ENCODE assay signal across 1 cellular context in the genomic region with DNA sequence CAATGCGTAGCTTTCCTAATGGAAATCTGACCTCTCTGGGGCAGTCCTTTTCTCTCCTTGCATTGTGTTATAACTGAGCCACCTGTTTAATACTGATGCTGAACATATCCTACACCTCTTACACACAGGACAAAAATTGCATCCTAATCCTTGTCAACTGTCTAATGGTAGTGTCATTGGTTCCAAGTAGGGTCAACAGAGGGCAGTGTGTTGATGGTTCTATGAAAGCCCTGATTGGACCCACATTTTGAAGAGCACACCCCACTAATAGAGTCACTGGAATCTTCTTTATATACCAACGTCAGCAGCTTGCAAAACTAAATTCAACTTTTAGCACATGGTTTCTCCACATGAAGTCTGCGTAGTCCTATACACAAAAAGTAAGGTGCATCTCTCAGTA.
TF ChIP-seq lines count a peak whose summit lies in the region.

No MANE protein-coding gene starts in this region.

TF ChIP-seq in K562, 482 proteins besides CTCF, POLR2A, EP300 and RAD21 (continued from another document):
- TF ChIP-seq, protein P1, sequence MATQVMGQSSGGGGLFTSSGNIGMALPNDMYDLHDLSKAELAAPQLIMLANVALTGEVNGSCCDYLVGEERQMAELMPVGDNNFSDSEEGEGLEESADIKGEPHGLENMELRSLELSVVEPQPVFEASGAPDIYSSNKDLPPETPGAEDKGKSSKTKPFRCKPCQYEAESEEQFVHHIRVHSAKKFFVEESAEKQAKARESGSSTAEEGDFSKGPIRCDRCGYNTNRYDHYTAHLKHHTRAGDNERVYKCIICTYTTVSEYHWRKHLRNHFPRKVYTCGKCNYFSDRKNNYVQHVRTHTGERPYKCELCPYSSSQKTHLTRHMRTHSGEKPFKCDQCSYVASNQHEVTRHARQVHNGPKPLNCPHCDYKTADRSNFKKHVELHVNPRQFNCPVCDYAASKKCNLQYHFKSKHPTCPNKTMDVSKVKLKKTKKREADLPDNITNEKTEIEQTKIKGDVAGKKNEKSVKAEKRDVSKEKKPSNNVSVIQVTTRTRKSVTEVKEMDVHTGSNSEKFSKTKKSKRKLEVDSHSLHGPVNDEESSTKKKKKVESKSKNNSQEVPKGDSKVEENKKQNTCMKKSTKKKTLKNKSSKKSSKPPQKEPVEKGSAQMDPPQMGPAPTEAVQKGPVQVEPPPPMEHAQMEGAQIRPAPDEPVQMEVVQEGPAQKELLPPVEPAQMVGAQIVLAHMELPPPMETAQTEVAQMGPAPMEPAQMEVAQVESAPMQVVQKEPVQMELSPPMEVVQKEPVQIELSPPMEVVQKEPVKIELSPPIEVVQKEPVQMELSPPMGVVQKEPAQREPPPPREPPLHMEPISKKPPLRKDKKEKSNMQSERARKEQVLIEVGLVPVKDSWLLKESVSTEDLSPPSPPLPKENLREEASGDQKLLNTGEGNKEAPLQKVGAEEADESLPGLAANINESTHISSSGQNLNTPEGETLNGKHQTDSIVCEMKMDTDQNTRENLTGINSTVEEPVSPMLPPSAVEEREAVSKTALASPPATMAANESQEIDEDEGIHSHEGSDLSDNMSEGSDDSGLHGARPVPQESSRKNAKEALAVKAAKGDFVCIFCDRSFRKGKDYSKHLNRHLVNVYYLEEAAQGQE (CRISPR knock-in tag; IDR thresholded peaks at IDR 0.05; ENCODE audit: low read depth) = no peak
- TF ChIP-seq PRMT5 (CRISPR knock-in tag; IDR thresholded peaks at IDR 0.05) (no peak), E2F1 (CRISPR knock-in tag; IDR thresholded peaks at IDR 0.05) (no peak), ZNF57 (CRISPR knock-in tag; IDR thresholded peaks at IDR 0.05) (no peak), SREBF1 (IDR thresholded peaks at IDR 0.05; ENCODE audit: borderline replicate concordance, low read depth, low read length) (no peak), CHD4 (IDR thresholded peaks at IDR 0.05; ENCODE audit: insufficient read depth, insufficient replicate concordance, low read depth, low read length, poor library complexity, severe bottlenecking) (no peak), FOS (IDR thresholded peaks at IDR 0.05; ENCODE audit: extremely low read depth, insufficient read length) (no peak), CBX1 (IDR thresholded peaks at IDR 0.05; ENCODE audit: low read depth) (no peak), ZNF551 (CRISPR knock-in tag; IDR thresholded peaks at IDR 0.05) (no peak), ZNF140 (CRISPR knock-in tag; IDR thresholded peaks at IDR 0.05) (no peak), BACH1 (tag; IDR thresholded peaks at IDR 0.05) (no peak), ZNF766 (CRISPR knock-in tag; conservative IDR thresholded peaks at IDR 0.05) (no peak), CEBPZ (IDR thresholded peaks at IDR 0.05; ENCODE audit: borderline replicate concordance, low read depth, low read length) (no peak)
- TF ChIP-seq, protein P2, sequence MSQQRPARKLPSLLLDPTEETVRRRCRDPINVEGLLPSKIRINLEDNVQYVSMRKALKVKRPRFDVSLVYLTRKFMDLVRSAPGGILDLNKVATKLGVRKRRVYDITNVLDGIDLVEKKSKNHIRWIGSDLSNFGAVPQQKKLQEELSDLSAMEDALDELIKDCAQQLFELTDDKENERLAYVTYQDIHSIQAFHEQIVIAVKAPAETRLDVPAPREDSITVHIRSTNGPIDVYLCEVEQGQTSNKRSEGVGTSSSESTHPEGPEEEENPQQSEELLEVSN (IDR thresholded peaks at IDR 0.05; ENCODE audit: borderline replicate concordance in 1 of 2, extremely low read depth in 1 of 2, insufficient read depth in 1 of 2, insufficient read length in 1 of 2, low read depth in 1 of 2, low read length in 1 of 2, poor library complexity in 1 of 2, severe bottlenecking in 1 of 2) = no peak
- TF ChIP-seq, protein P3, sequence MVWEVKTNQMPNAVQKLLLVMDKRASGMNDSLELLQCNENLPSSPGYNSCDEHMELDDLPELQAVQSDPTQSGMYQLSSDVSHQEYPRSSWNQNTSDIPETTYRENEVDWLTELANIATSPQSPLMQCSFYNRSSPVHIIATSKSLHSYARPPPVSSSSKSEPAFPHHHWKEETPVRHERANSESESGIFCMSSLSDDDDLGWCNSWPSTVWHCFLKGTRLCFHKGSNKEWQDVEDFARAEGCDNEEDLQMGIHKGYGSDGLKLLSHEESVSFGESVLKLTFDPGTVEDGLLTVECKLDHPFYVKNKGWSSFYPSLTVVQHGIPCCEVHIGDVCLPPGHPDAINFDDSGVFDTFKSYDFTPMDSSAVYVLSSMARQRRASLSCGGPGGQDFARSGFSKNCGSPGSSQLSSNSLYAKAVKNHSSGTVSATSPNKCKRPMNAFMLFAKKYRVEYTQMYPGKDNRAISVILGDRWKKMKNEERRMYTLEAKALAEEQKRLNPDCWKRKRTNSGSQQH (CRISPR knock-in tag; IDR thresholded peaks at IDR 0.05) = no peak
